1 cellular context compared by ENCODE assay signal in the genomic region with DNA sequence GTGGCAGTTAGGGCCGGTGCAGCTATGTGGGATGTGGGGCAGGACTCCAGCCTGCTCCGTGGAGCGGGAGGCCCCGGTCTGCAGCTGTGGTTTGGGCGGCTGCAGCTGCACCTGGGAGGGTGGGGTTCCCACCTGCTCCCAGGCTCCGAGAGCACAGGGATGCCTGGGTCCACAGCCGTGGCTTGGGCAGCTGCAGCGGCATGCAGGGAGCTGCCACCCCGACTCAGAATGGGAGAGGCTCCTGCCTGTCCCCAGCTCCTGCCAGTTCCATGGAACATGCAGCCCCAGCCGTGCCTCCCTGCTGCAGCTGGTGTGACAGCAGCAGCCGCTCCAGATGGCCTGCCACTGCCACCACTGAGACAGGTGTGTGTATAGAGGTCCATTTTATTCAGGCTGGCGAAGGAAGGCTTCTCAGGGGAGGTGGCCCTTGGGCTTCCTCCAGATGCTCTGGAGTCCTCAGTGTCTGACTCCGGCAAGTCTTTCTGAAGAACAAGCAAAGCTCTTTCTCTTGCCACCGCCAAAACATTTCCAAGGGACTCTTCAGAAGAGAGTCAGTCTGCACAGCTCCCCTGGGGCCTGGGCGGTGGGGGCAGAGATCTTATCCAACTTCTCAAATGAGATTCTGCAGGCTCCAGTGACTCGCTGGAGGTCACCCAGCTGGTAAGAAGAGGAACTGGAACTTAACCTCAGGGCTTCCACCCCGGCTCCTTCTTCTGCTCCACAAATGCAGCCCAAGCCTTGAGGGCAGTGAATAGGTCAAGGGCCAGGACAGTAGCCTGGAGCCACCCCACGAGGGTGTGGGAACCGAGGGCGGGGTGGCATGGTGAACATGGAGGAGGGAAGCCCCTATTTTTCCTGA.
TF ChIP-seq lines count a peak whose summit lies in the region.

No MANE protein-coding gene starts in this region.

TF ChIP-seq in HepG2, 621 proteins besides CTCF, POLR2A, EP300 and RAD21:
- TF ChIP-seq ARNT2 (CRISPR knock-in tag; IDR thresholded peaks at IDR 0.05; ENCODE audit: low read depth) (0 out of 2 replicates have a peak, but pooled peaks have one; percentile 1), SALL1 (CRISPR knock-in tag; IDR thresholded peaks at IDR 0.05) (no peak)
- TF ChIP-seq, protein P1, sequence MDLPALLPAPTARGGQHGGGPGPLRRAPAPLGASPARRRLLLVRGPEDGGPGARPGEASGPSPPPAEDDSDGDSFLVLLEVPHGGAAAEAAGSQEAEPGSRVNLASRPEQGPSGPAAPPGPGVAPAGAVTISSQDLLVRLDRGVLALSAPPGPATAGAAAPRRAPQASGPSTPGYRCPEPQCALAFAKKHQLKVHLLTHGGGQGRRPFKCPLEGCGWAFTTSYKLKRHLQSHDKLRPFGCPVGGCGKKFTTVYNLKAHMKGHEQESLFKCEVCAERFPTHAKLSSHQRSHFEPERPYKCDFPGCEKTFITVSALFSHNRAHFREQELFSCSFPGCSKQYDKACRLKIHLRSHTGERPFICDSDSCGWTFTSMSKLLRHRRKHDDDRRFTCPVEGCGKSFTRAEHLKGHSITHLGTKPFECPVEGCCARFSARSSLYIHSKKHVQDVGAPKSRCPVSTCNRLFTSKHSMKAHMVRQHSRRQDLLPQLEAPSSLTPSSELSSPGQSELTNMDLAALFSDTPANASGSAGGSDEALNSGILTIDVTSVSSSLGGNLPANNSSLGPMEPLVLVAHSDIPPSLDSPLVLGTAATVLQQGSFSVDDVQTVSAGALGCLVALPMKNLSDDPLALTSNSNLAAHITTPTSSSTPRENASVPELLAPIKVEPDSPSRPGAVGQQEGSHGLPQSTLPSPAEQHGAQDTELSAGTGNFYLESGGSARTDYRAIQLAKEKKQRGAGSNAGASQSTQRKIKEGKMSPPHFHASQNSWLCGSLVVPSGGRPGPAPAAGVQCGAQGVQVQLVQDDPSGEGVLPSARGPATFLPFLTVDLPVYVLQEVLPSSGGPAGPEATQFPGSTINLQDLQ (CRISPR knock-in tag; IDR thresholded peaks at IDR 0.05), result 0 out of 2 replicates have a peak, but pooled peaks have one; percentile 25
TF ChIP-seq in HepG2: peak in this region for 2.
